In genomic region chr11:15006139-15006759, GRCh38 we compare ENCODE assay signal across 8 cellular contexts. TPM values are rescaled to one million over a fixed set of nuclear protein-coding genes. Genes with fewer than 3 reads are reported as not detected.
DNase-seq lines count a peak whose midpoint lies in the region; ATAC-seq and TF ChIP-seq lines count a peak whose summit lies in the region.

No MANE protein-coding gene starts in this region.

- intact Hi-C loops in heart left ventricle (cut with DNase I) (no loop called here), cardiac septum (cut with DNase I) (no loop called here)

- H3K36me3 ChIP-seq in heart left ventricle (no peaks in the 10 kb centered on the region), liver (ENCODE audit: control insufficient read depth in 4 of 4, insufficient read depth in 3 of 4, low read depth in 1 of 4, low read length in 3 of 4) (no peaks in the 10 kb centered on the region)

- peak in 8 of 12 donors; percentile 5 to 39 (median 24) for TF ChIP-seq CTCF in heart left ventricle (IDR thresholded peaks at IDR 0.05)
- peak; percentile 20; the same call in 1 of the 2 replicates for TF ChIP-seq CTCF in WTC11 (IDR thresholded peaks at IDR 0.05)
- peak; percentile 42 for TF ChIP-seq CTCF in liver (IDR thresholded peaks at IDR 0.05; ENCODE audit: low read depth, low read length, missing input control)

- TF ChIP-seq POLR2A in heart left ventricle (IDR thresholded peaks at IDR 0.05), result no peak

- CTCF ChIA-PET in WTC11 (lab: Charles Lee), result interaction anchor here (0.6 to 4.9 kb wide), 29 partner anchors 10 to 385 kb away, joined by 3 to 115 read pairs (median 5); partner anchors contain the start of genes CALCA, CALCB and CYP2R1

- no peak overlapping the region for H3K27ac Mint-ChIP-seq in WTC11

- ATAC-seq in heart left ventricle (no peak), HG02610 (IDR thresholded peaks at IDR 0.05; ENCODE audit: unreplicated experiment) (peak; percentile 64), WTC11 (peak; percentile 88)

- POLR2A ChIA-PET in WTC11 (lab: Charles Lee), result interaction anchor here (0.5 kb wide), 1 partner anchor 485 kb away, joined by 3 read pairs; no protein-coding TSS in a partner anchor

- peaks cover 0 to 12% (median 0%) of the 10 kb centered on the region in 12 donors for H3K9me3 ChIP-seq in heart left ventricle
- peaks cover 0 to 2% (median 0%) of the 10 kb centered on the region in 4 donors for H3K9me3 ChIP-seq in liver (ENCODE audit: control insufficient read depth in 4 of 4, low read length in 3 of 4)

- H3K9me3 Mint-ChIP-seq in WTC11, result no peaks in the 10 kb centered on the region

- H3K27me3 ChIP-seq in heart left ventricle (peaks cover 0 to 18% (median 3%) of the 10 kb centered on the region in 9 donors), liver (ENCODE audit: control insufficient read depth in 4 of 4, insufficient read depth in 4 of 4, low read length in 3 of 4) (peaks cover 0 to 5% (median 0%) of the 10 kb centered on the region in 4 donors)

- 38 to 49% (median 42%) methylated on average over 5 of the region's 5 CpGs for WGBS in heart left ventricle, 4 donors
- WGBS in liver, result 53% methylated on average over 5 of the region's 5 CpGs

- H3K4me3 ChIP-seq in heart left ventricle (no peak overlapping the region), liver (ENCODE audit: low read depth in 1 of 3, low read length in 3 of 3) (no peak overlapping the region)

- no peaks in the 10 kb centered on the region for H3K4me1 Mint-ChIP-seq in WTC11

- H3K27me3 Mint-ChIP-seq in WTC11 (ENCODE audit: low read depth), result no peaks in the 10 kb centered on the region

- H3K27ac ChIP-seq in heart left ventricle (no peak overlapping the region), liver (ENCODE audit: low read depth in 1 of 2, low read length in 2 of 2) (no peak overlapping the region)

- H3K4me3 Mint-ChIP-seq in WTC11, result no peak overlapping the region

- H3K36me3 Mint-ChIP-seq in WTC11, result no peaks in the 10 kb centered on the region

- TF ChIP-seq RAD21 in liver (IDR thresholded peaks at IDR 0.05), result peak; percentile 61 to 76

- H3K4me1 ChIP-seq in heart left ventricle (no peaks in the 10 kb centered on the region), liver (ENCODE audit: control insufficient read depth in 4 of 4, insufficient read depth in 4 of 4, low read length in 3 of 4) (no peaks in the 10 kb centered on the region)

- DNase-seq in heart left ventricle (no peak), cardiac septum (ENCODE audit: low spot score) (no peak), NCI-H2081 (lab: John Stamatoyannopoulos, UW) (peak; percentile 1 to 39), WTC11 (ENCODE audit: low spot score) (no peak), nucleus accumbens (lab: John Stamatoyannopoulos, UW) (no peak)
- no peak for DNase-seq in activated CD4-positive, CD25-positive, alpha-beta regulatory T cell treated with anti-CD3 and anti-CD28 coated beads, Interleukin-2, amount 50 U/mL, for 72 hours

- no peak overlapping the region for H3K9ac ChIP-seq in liver (ENCODE audit: low read depth in 1 of 2, low read length in 2 of 2)

TF ChIP-seq in WTC11, 78 proteins besides CTCF, POLR2A, EP300 and RAD21 (continues in another document):
- TF ChIP-seq ZNF263 (CRISPR knock-in tag; IDR thresholded peaks at IDR 0.05; ENCODE audit: low read depth) (no peak), STAT6 (CRISPR knock-in tag; conservative IDR thresholded peaks at IDR 0.05; ENCODE audit: low read depth) (no peak), FOXP4 (CRISPR knock-in tag; IDR thresholded peaks at IDR 0.05) (no peak), RELA (CRISPR knock-in tag; IDR thresholded peaks at IDR 0.05; ENCODE audit: borderline replicate concordance) (no peak)

TF ChIP-seq in liver, 16 proteins besides CTCF, POLR2A, EP300 and RAD21:
- TF ChIP-seq NR2F2 (IDR thresholded peaks at IDR 0.05) (no peak), FOXA1 (IDR thresholded peaks at IDR 0.05) (no peak), GABPA (IDR thresholded peaks at IDR 0.05 in 1 of 2, conservative IDR thresholded peaks at IDR 0.05 in 1 of 2) (no peak), SP1 (IDR thresholded peaks at IDR 0.05) (no peak), HNF4A (conservative IDR thresholded peaks at IDR 0.05) (no peak), TAF1 (conservative IDR thresholded peaks at IDR 0.05) (no peak), MAX (IDR thresholded peaks at IDR 0.05) (no peak), RXRA (IDR thresholded peaks at IDR 0.05) (no peak), FOXA2 (IDR thresholded peaks at IDR 0.05) (no peak), EGR1 (IDR thresholded peaks at IDR 0.05; ENCODE audit: low read depth in 2 of 2) (no peak), JUND (IDR thresholded peaks at IDR 0.05) (no peak), REST (IDR thresholded peaks at IDR 0.05) (no peak), HNF4G (IDR thresholded peaks at IDR 0.05) (no peak), YY1 (IDR thresholded peaks at IDR 0.05) (no peak)
- TF ChIP-seq, protein P1, sequence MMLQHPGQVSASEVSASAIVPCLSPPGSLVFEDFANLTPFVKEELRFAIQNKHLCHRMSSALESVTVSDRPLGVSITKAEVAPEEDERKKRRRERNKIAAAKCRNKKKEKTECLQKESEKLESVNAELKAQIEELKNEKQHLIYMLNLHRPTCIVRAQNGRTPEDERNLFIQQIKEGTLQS (IDR thresholded peaks at IDR 0.05), result no peak
- TF ChIP-seq, protein P2, sequence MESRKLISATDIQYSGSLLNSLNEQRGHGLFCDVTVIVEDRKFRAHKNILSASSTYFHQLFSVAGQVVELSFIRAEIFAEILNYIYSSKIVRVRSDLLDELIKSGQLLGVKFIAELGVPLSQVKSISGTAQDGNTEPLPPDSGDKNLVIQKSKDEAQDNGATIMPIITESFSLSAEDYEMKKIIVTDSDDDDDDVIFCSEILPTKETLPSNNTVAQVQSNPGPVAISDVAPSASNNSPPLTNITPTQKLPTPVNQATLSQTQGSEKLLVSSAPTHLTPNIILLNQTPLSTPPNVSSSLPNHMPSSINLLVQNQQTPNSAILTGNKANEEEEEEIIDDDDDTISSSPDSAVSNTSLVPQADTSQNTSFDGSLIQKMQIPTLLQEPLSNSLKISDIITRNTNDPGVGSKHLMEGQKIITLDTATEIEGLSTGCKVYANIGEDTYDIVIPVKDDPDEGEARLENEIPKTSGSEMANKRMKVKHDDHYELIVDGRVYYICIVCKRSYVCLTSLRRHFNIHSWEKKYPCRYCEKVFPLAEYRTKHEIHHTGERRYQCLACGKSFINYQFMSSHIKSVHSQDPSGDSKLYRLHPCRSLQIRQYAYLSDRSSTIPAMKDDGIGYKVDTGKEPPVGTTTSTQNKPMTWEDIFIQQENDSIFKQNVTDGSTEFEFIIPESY (IDR thresholded peaks at IDR 0.05), result no peak
TF ChIP-seq in liver: peak in this region for 0.

RNA-seq across cellular contexts. Expression of gene CALCA, which starts 34.1 kb away (rescaled TPM):
- 1 to 10 TPM in 2 of 9 donors, under 1 TPM in 1, not detected in 6; 0.28 to 4.7 (median 2.9) TPM for total RNA-seq in heart left ventricle
- polyA plus RNA-seq in heart left ventricle, result 1 to 10 TPM in 1 of 2 donors, not detected in 1; 2.1 TPM
- total RNA-seq in cardiac septum, result 0.51 TPM
- total RNA-seq in WTC11 (2021), result 0.41 to 0.62 TPM (median 0.42 TPM) in 3 replicates
- total RNA-seq in liver, result 10 to 100 TPM in 1 of 2 donors, under 1 TPM in 1; 0.33 to 14.3 TPM
- polyA plus RNA-seq in liver, result 10 to 100 TPM in 1 of 2 donors, under 1 TPM in 1; 0.96 to 34.7 TPM

Comparison
In these comparisons a context has a peak if more than half of its experiments do, and no peak if none do; other contexts are left out.
1. ATAC-seq: peak in HG02610 (single experiment) and WTC11 (single experiment); none in heart left ventricle (0 of 4).
2. DNase-seq: peak in NCI-H2081 (2 of 2); none in heart left ventricle (0 of 5), cardiac septum (single experiment), WTC11 (single experiment), nucleus accumbens (0 of 56) and activated CD4-positive, CD25-positive, alpha-beta regulatory T cell treated with anti-CD3 and anti-CD28 coated beads, Interleukin-2, amount 50 U/mL, for 72 hours (single experiment).
3. Peak in every context shown above with its lines, with median percentiles within 50 percentile points of each other: CTCF ChIP-seq.